Comparison of ENCODE assay signal across 8 cellular contexts in the genomic region with DNA sequence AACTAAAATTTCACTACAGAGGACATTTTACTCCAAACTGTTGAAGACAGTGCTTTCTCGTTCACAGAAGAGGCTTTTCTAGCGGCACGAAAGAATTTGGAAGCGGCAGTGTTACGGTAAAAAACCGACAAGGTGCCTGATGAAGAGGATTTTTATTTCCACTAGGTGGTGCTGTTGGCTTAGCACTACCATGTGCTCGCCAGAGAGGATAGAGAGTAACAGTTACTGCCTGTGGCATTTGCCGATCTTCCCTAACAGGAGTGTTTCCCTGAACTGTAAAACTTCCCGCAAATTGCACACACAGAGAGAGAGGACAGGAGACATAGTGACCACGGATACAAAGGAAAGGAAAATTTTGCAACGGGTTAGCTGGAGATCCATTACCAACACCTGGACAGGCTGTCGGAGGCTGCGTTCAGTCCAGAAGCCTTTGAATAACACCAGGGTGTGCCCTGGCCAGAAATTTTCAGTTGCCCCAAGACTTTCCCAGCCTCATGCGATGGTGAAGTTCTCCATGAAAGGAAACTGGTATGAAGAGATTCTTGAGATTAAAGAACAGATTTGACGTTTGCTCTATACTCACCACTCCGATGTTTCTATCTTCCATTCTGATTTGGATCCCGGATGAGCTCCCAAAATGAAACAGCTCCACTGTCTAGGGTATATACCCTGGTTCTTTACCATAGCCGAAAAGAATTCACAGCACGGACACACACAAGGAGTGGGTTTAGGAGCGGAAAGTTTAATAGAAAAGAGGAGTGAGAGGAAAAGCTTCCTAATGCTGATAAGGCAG. TPM values are rescaled to one million over a fixed set of nuclear protein-coding genes. Genes with fewer than 3 reads are reported as not detected.
DNase-seq lines count a peak whose midpoint lies in the region; ATAC-seq and TF ChIP-seq lines count a peak whose summit lies in the region.

No MANE protein-coding gene starts in this region.

- H4K20me1 ChIP-seq in SU-DHL-6 (ENCODE audit: low read depth, low read length), result no peaks in the 10 kb centered on the region

- no peaks in the 10 kb centered on the region for H3K79me2 ChIP-seq in SU-DHL-6 (ENCODE audit: insufficient read depth, low read length)

- WGBS in upper lobe of left lung, 2 donors, result 78 to 91% methylated on average over 20 of the region's 20 CpGs

- H3K4me1 Mint-ChIP-seq in activated naive CD4-positive, alpha-beta T cell treated with anti-CD3 and anti-CD28 coated beads for 36 hours (ENCODE audit: low read depth), result no peaks in the 10 kb centered on the region

- H3K9me3 ChIP-seq in MG63, result peaks cover 22% of the 10 kb centered on the region
- peaks cover 17% of the 10 kb centered on the region for H3K9me3 ChIP-seq in SU-DHL-6 (ENCODE audit: insufficient read depth, low read length)
- H3K9me3 ChIP-seq in upper lobe of left lung, result peaks cover 0 to 11% (median 5%) of the 10 kb centered on the region in 4 donors

- H3K4me1 ChIP-seq in upper lobe of left lung, result no peaks in the 10 kb centered on the region

- H3K4me2 ChIP-seq in SU-DHL-6 (ENCODE audit: low read depth, low read length, poor library complexity, severe bottlenecking), result no peak overlapping the region

- TF ChIP-seq POLR2A in upper lobe of left lung (IDR thresholded peaks at IDR 0.05), result no peak

- H3K27ac Mint-ChIP-seq in activated naive CD4-positive, alpha-beta T cell treated with anti-CD3 and anti-CD28 coated beads for 36 hours, result no peak overlapping the region

- H3K4me3 ChIP-seq in MG63 (no peak overlapping the region), SU-DHL-6 (ENCODE audit: insufficient read depth, low read length, poor library complexity, severe bottlenecking) (no peak overlapping the region), upper lobe of left lung (no peak overlapping the region)

- ATAC-seq in upper lobe of left lung (ENCODE audit: low FRiP score in 2 of 2) (peak; percentile 46 to 47), GM19351 (IDR thresholded peaks at IDR 0.05; ENCODE audit: unreplicated experiment) (no peak), HG03108 (IDR thresholded peaks at IDR 0.05; ENCODE audit: unreplicated experiment) (no peak)

- peaks cover 1% of the 10 kb centered on the region for H3K36me3 Mint-ChIP-seq in activated naive CD4-positive, alpha-beta T cell treated with anti-CD3 and anti-CD28 coated beads for 36 hours (ENCODE audit: low read depth)

- H3K27me3 ChIP-seq in MG63, result peaks cover 19% of the 10 kb centered on the region
- no peaks in the 10 kb centered on the region for H3K27me3 ChIP-seq in SU-DHL-6 (ENCODE audit: low read length)
- no peaks in the 10 kb centered on the region for H3K27me3 ChIP-seq in upper lobe of left lung

- no peak overlapping the region for H3K4me3 Mint-ChIP-seq in activated naive CD4-positive, alpha-beta T cell treated with anti-CD3 and anti-CD28 coated beads for 36 hours

- peaks cover 5% of the 10 kb centered on the region for H3K27me3 Mint-ChIP-seq in activated naive CD4-positive, alpha-beta T cell treated with anti-CD3 and anti-CD28 coated beads for 36 hours (ENCODE audit: low read depth)

- H2AFZ ChIP-seq in SU-DHL-6 (ENCODE audit: low read depth, low read length, severe bottlenecking), result no peak overlapping the region

- no peaks in the 10 kb centered on the region for H3F3A ChIP-seq in SU-DHL-6 (ENCODE audit: insufficient read depth)

- peaks cover 8% of the 10 kb centered on the region for H3K9me3 Mint-ChIP-seq in activated naive CD4-positive, alpha-beta T cell treated with anti-CD3 and anti-CD28 coated beads for 36 hours

- DNase-seq in activated naive CD4-positive, alpha-beta T cell treated with anti-CD3 and anti-CD28 coated beads for 36 hours, result peak; percentile 50
- DNase-seq in activated naive CD4-positive, alpha-beta T cell treated with Interleukin-2 at 50 U/mL for 16 hours, result no peak
- DNase-seq in MG63 (peak; percentile 50), glomerular visceral epithelial cell (ENCODE audit: extremely low spot score) (peak; percentile 25), upper lobe of left lung (no peak)

- H3K36me3 ChIP-seq in MG63, result no peaks in the 10 kb centered on the region
- no peaks in the 10 kb centered on the region for H3K36me3 ChIP-seq in SU-DHL-6 (ENCODE audit: low read length)
- H3K36me3 ChIP-seq in upper lobe of left lung, result no peaks in the 10 kb centered on the region

- CTCF ChIA-PET in activated naive CD4-positive, alpha-beta T cell treated with anti-CD3 and anti-CD28 coated beads for 36 hours (lab: Charles Lee), result interaction anchor here (0.6 to 4.7 kb wide), 10 partner anchors 12 to 164 kb away, joined by 3 to 43 read pairs (median 6); no protein-coding TSS in a partner anchor

- peak; percentile 61 for TF ChIP-seq CTCF in SU-DHL-6 (IDR thresholded peaks at IDR 0.05; ENCODE audit: insufficient read depth, low read length, poor library complexity, severe bottlenecking)
- peak; percentile 16 to 50 (median 30) for TF ChIP-seq CTCF in upper lobe of left lung (IDR thresholded peaks at IDR 0.05)

- no peak for TF ChIP-seq EP300 in upper lobe of left lung (IDR thresholded peaks at IDR 0.05)

- no peak overlapping the region for H3K9ac ChIP-seq in SU-DHL-6 (ENCODE audit: low read length)

- intact Hi-C loops in activated naive CD4-positive, alpha-beta T cell treated with anti-CD3 and anti-CD28 coated beads for 36 hours (cut with micrococcal nuclease), result loop anchor here (1.0 kb wide), 1 partner anchor 124 kb away; no protein-coding TSS in a partner anchor

- H3K27ac ChIP-seq in SU-DHL-6 (ENCODE audit: low read depth, low read length) (no peak overlapping the region), upper lobe of left lung (no peak overlapping the region)

- H3K9me2 ChIP-seq in SU-DHL-6 (replicated peaks; ENCODE audit: insufficient read depth, low read length), result no peaks in the 10 kb centered on the region

RNA-seq across cellular contexts. Expression of a gene that starts 48.1 kb away (rescaled TPM):
- total RNA-seq in activated naive CD4-positive, alpha-beta T cell treated with anti-CD3 and anti-CD28 coated beads for 36 hours, result 1 to 10 TPM; 2.8 to 4.0 TPM
- total RNA-seq in MG63 (2014; rRNA removed; shearing (Covaris generic); ENCODE audit: low replicate concordance), result 9.2 and 54.4 TPM in 2 replicates
- total RNA-seq in upper lobe of left lung, result 100 to 1,000 TPM; 194 to 697 (median 373) TPM

RNA-seq across cellular contexts. Expression of a gene that starts 50.5 kb away (rescaled TPM):
- total RNA-seq in activated naive CD4-positive, alpha-beta T cell treated with anti-CD3 and anti-CD28 coated beads for 36 hours, result 10 to 100 TPM; 12.1 to 15.3 TPM
- total RNA-seq in MG63 (2014; rRNA removed; shearing (Covaris generic); ENCODE audit: low replicate concordance), result 0.59 and 2.5 TPM in 2 replicates
- total RNA-seq in upper lobe of left lung, result 100 to 1,000 TPM; 109 to 674 (median 399) TPM

Comparison
In these comparisons a context has a peak if more than half of its experiments do, and no peak if none do; other contexts are left out.
1. DNase-seq: peak in activated naive CD4-positive, alpha-beta T cell treated with anti-CD3 and anti-CD28 coated beads for 36 hours (single experiment), MG63 (single experiment) and glomerular visceral epithelial cell (single experiment); none in activated naive CD4-positive, alpha-beta T cell treated with Interleukin-2 at 50 U/mL for 16 hours (single experiment) and upper lobe of left lung (0 of 2).
2. ATAC-seq: peak in upper lobe of left lung (2 of 2); none in GM19351 (single experiment) and HG03108 (single experiment).
3. RNA of a gene that starts 50.5 kb away (total RNA-seq): 109 to 674 TPM in upper lobe of left lung; 12.1 to 15.3 TPM in activated naive CD4-positive, alpha-beta T cell treated with anti-CD3 and anti-CD28 coated beads for 36 hours and 0.59 to 2.5 TPM in MG63; every median in the first group is over 4 times any median in the second.